ENCODE assay signal across 21 cellular contexts in genomic region chrX:2635366-2635765, GRCh38. TPM values are rescaled to one million over a fixed set of nuclear protein-coding genes. Genes with fewer than 3 reads are reported as not detected.
DNase-seq lines count a peak whose midpoint lies in the region; TF ChIP-seq lines count a peak whose summit lies in the region.
"Had no signal": no experiment of that assay in that cellular context is flagged by ENCODE, and none has a peak within 500 bp of the region (broad histone marks: within the 10 kb centered on the region; RNA-seq: fewer than 3 reads in every experiment).

No MANE protein-coding gene starts in this region.

- H4K8ac ChIP-seq in trophoblast cell (ENCODE audit: low read depth, low read length): no peak overlapping the region

- H3K27me3 ChIP-seq in sigmoid colon (no peaks in the 10 kb centered on the region), hepatocyte (no peaks in the 10 kb centered on the region), trophoblast cell (ENCODE audit: insufficient read depth, low read length) (no peaks in the 10 kb centered on the region)

- no peak overlapping the region for H2BK120ac ChIP-seq in trophoblast cell (ENCODE audit: insufficient read depth, low read length, poor library complexity)

- H3K4me3 ChIP-seq in sigmoid colon (no peak overlapping the region), hepatocyte (no peak overlapping the region), trophoblast cell (ENCODE audit: low read depth, low read length) (no peak overlapping the region)
- H3K4me3 ChIP-seq: K562 had no signal

- intact Hi-C loops in sigmoid colon (cut with DNase I): no loop called here

- H3K9me2 ChIP-seq in hepatocyte (replicated peaks; ENCODE audit: insufficient read depth): no peaks in the 10 kb centered on the region
- H3K9me2 ChIP-seq: SK-N-SH had no signal

- DNase-seq in AG08395 (ENCODE audit: low spot score) (peak; percentile 41), GM04504 (ENCODE audit: low read depth) (peak; percentile 15), fibroblast of the conjunctiva (ENCODE audit: low read depth) (peak; percentile 5), sigmoid colon (no peak), Ammon's horn (ENCODE audit: low spot score) (no peak), hepatocyte (ENCODE audit: low spot score) (no peak), trophoblast cell (no peak), A172 (ENCODE audit: low spot score) (no peak)
- DNase-seq: 8988T, DMS79 treated with DMSO at 0.1 percent for 48 hours, GDM1, GOT3, NCI-H1105, NCI-H1694, NCI-H2081 treated with DMSO at 0.1 percent for 48 hours, NCI-H446 treated with DMSO at 0.1 percent for 48 hours, NCI-H69, SHP77, SK-N-SH had no signal

- H2BK12ac ChIP-seq in trophoblast cell (ENCODE audit: low read length): no peak overlapping the region

- no peak for TF ChIP-seq POLR2A in sigmoid colon (IDR thresholded peaks at IDR 0.05)

- H3K4ac ChIP-seq in trophoblast cell (ENCODE audit: low read depth, low read length): no peak overlapping the region

- H3K9me3 ChIP-seq in sigmoid colon (peaks cover 0 to 4% (median 0%) of the 10 kb centered on the region in 4 donors), hepatocyte (ENCODE audit: low read depth) (no peaks in the 10 kb centered on the region), trophoblast cell (ENCODE audit: insufficient read depth, low read depth, low read length) (no peaks in the 10 kb centered on the region)
- H3K9me3 ChIP-seq: SK-N-SH had no signal

- H3K36me3 ChIP-seq in sigmoid colon (peaks cover 0 to 1% (median 0%) of the 10 kb centered on the region in 4 donors), hepatocyte (replicated peaks; ENCODE audit: insufficient read depth, low read depth) (no peaks in the 10 kb centered on the region), trophoblast cell (ENCODE audit: control insufficient read depth in 1 of 2, insufficient read depth in 2 of 2, low read length in 2 of 2) (peaks cover 2 to 10% of the 10 kb centered on the region in 2 experiments)

- 86 to 96% methylated on average over 4 of the region's 4 CpGs for WGBS in sigmoid colon, 2 donors
- 98% methylated on average over 4 of the region's 4 CpGs for WGBS in hepatocyte (ENCODE audit: low lambda C conversion rate, missing lambda C conversion rate)
- WGBS in trophoblast cell (ENCODE audit: extremely low coverage, insufficient coverage, insufficient read length): no CpG with 5 or more reads among the region's 4 CpGs

- H3K79me2 ChIP-seq in hepatocyte: no peaks in the 10 kb centered on the region
- H3K79me2 ChIP-seq in trophoblast cell (ENCODE audit: control insufficient read depth, insufficient read depth, low read length, poor library complexity): no peaks in the 10 kb centered on the region

- H3K4me1 ChIP-seq in sigmoid colon (no peaks in the 10 kb centered on the region), hepatocyte (ENCODE audit: insufficient read depth) (no peaks in the 10 kb centered on the region), trophoblast cell (ENCODE audit: control insufficient read depth in 1 of 2, insufficient read depth in 2 of 2, low read length in 2 of 2) (no peaks in the 10 kb centered on the region)

- no peak overlapping the region for H3K9ac ChIP-seq in trophoblast cell (ENCODE audit: low read length)
- H3K9ac ChIP-seq: SK-N-SH had no signal

- no peak for TF ChIP-seq CTCF in sigmoid colon (IDR thresholded peaks at IDR 0.05)
- TF ChIP-seq CTCF in hepatocyte (IDR thresholded peaks at IDR 0.05; ENCODE audit: poor library complexity): no peak

- H2AFZ ChIP-seq in hepatocyte (no peak overlapping the region), trophoblast cell (ENCODE audit: insufficient read depth, low read length, poor library complexity) (no peak overlapping the region)

- H3K14ac ChIP-seq in trophoblast cell (ENCODE audit: low read length): no peak overlapping the region

- no peak overlapping the region for H3K23ac ChIP-seq in trophoblast cell (ENCODE audit: low read length)

- no peak overlapping the region for H4K12ac ChIP-seq in trophoblast cell (ENCODE audit: low read depth, low read length)

- H2AK5ac ChIP-seq in trophoblast cell (ENCODE audit: low read length): no peak overlapping the region

- H3K27ac ChIP-seq in sigmoid colon (peak overlapping the region in 3 of 4 donors; percentile 11 to 45 (median 42)), hepatocyte (no peak overlapping the region), trophoblast cell (ENCODE audit: low read depth, low read length) (no peak overlapping the region)
- H3K27ac ChIP-seq: C4-2B had no signal

- H3K4me2 ChIP-seq in hepatocyte (no peak overlapping the region), trophoblast cell (ENCODE audit: low read length) (no peak overlapping the region)
- H3K4me2 ChIP-seq: SK-N-SH had no signal

- no peak for TF ChIP-seq EP300 in sigmoid colon (IDR thresholded peaks at IDR 0.05)

- no peak overlapping the region for H4K91ac ChIP-seq in trophoblast cell (ENCODE audit: low read depth, low read length)

- no peaks in the 10 kb centered on the region for H4K20me1 ChIP-seq in hepatocyte (ENCODE audit: insufficient read depth, poor library complexity, severe bottlenecking)

- no peak overlapping the region for H2BK5ac ChIP-seq in trophoblast cell (ENCODE audit: low read depth, low read length, poor library complexity)

- H3K79me1 ChIP-seq in trophoblast cell (ENCODE audit: low read length): no peaks in the 10 kb centered on the region

- no peak overlapping the region for H3K18ac ChIP-seq in trophoblast cell (ENCODE audit: low read length)

RNA-seq across cellular contexts. Expression of gene CD99, which starts 55.7 kb away (rescaled TPM):
- total RNA-seq in sigmoid colon (100 to 1,000 TPM; 197 to 552 (median 326) TPM), hepatocyte (329 and 362 TPM in 2 replicates)
- polyA plus RNA-seq in sigmoid colon (100 to 1,000 TPM in 2 of 3 donors, 10 to 100 TPM in 1; 77.2 to 285 (median 109) TPM), hepatocyte (565 and 637 TPM in 2 replicates)
- 627 and 651 TPM in 2 replicates for polyA plus RNA-seq in trophoblast cell (2013)
- 464 and 705 TPM in 2 replicates for total RNA-seq in A172 (2014; rRNA removed; shearing (Covaris generic))

Comparison
In these comparisons a context has a peak if more than half of its experiments do, and no peak if none do; other contexts are left out.
1. DNase-seq: peak in AG08395 (single experiment), GM04504 (single experiment) and fibroblast of the conjunctiva (single experiment); none in sigmoid colon (single experiment), Ammon's horn (single experiment), hepatocyte (single experiment), trophoblast cell (0 of 2) and A172 (single experiment).
2. H3K27ac ChIP-seq: peak in sigmoid colon (3 of 4); none in hepatocyte (single experiment) and trophoblast cell (single experiment).